Comparison of ENCODE assay signal across 1 cellular context in the genomic region with DNA sequence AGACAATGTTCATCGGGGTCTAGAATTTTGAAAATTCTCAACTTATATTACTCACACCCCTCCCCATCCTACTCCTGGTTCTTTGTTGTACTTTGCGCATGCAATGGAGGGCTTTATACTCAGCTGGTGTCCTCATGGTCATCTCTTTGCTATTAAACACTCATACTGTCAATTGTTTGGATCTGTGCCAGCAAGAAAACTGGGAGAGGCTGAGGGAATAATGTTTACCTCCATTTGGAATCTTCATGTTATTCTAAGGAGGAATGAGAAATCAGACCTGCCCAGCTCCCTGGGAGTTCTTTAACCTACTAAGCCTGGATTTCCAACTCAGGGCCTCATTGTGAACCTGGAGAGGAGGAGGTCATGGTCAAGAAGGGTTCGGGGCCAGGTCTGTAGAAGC.
TF ChIP-seq lines count a peak whose summit lies in the region.

No MANE protein-coding gene starts in this region.

TF ChIP-seq in K562, 482 proteins besides CTCF, POLR2A, EP300 and RAD21:
- TF ChIP-seq POLR2AphosphoS5 (IDR thresholded peaks at IDR 0.05; ENCODE audit: control insufficient read depth, insufficient read depth, low read depth, low read length): no peak
- TF ChIP-seq, protein P1, sequence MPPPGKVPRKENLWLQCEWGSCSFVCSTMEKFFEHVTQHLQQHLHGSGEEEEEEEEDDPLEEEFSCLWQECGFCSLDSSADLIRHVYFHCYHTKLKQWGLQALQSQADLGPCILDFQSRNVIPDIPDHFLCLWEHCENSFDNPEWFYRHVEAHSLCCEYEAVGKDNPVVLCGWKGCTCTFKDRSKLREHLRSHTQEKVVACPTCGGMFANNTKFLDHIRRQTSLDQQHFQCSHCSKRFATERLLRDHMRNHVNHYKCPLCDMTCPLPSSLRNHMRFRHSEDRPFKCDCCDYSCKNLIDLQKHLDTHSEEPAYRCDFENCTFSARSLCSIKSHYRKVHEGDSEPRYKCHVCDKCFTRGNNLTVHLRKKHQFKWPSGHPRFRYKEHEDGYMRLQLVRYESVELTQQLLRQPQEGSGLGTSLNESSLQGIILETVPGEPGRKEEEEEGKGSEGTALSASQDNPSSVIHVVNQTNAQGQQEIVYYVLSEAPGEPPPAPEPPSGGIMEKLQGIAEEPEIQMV (tag; conservative IDR thresholded peaks at IDR 0.05; ENCODE audit: low read depth): no peak
- TF ChIP-seq HSF4 (CRISPR knock-in tag; IDR thresholded peaks at IDR 0.05; ENCODE audit: borderline replicate concordance): no peak
- no peak for TF ChIP-seq PCBP1 (IDR thresholded peaks at IDR 0.05; ENCODE audit: low read depth, low read length, poor library complexity, severe bottlenecking)
- TF ChIP-seq POLR3A (IDR thresholded peaks at IDR 0.05; ENCODE audit: borderline replicate concordance, extremely low read depth, insufficient read depth, insufficient read length): no peak
- TF ChIP-seq NFIC (IDR thresholded peaks at IDR 0.05): peak; percentile 45
